21 cellular contexts compared by ENCODE assay signal in the genomic region with DNA sequence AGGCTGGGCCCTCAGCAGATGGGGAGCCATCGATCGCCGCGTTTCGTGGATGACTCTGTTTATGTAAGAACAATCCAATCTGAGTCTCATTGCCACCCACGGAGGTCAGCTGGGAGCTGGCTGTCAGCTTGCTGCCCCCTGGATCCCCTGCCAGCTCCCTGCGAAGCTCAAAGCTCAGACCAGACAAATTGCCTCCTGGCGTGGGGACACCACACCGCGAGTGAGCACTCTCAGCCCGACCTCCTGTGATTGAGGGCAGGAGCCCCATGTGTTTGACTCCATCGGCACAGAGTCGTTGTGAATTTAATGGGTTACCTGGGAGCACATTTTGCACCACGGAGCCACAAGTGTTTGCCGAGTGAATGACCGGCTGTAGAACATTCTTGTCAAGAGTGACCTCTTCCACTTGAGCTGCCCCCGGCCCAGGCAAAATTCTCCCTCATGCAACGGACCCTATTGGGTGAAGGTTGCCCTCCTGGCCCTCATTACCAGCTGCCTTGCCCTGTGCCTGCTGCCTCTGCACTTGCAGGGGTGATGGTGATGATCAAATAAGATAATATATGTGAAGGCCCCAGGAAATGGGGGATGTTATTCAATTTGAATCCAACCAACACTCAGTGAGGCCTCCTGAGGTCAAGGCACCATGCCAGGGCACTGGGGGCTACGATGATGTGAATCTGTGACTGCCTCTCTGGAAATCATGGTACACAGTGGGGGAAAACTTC. TPM values are rescaled to one million over a fixed set of nuclear protein-coding genes. Genes with fewer than 3 reads are reported as not detected.
A peak's percentile ranks its signal among the peaks of the same experiment; 100 is the strongest.
DNase-seq lines count a peak whose midpoint lies in the region; ATAC-seq and TF ChIP-seq lines count a peak whose summit lies in the region.
"Had no signal": no experiment of that assay in that cellular context is flagged by ENCODE, and none has a peak within 500 bp of the region (broad histone marks: within the 10 kb centered on the region; RNA-seq: fewer than 3 reads in every experiment).

No MANE protein-coding gene starts in this region.

- POLR2A ChIA-PET in WTC11 (lab: Charles Lee), result no interaction called here

- H3K36me3 ChIP-seq in mesenchymal stem cell (ENCODE audit: control insufficient read depth in 1 of 2, insufficient read depth in 2 of 2, low read depth in 1 of 2, low read length in 2 of 2) (peaks cover 3 to 13% of the 10 kb centered on the region in 2 experiments), aorta (ENCODE audit: control insufficient read depth in 1 of 2, insufficient read depth in 2 of 2, low read length in 1 of 2) (no peaks in the 10 kb centered on the region)

- intact Hi-C loops in activated naive CD4-positive, alpha-beta T cell treated with anti-CD3 and anti-CD28 coated beads for 36 hours (cut with micrococcal nuclease), result no loop called here
- intact Hi-C loops in aorta (cut with DNase I), result loop anchor here in 1 of 2 donors (5.0 kb wide), 1 partner anchor 179 kb away; no protein-coding TSS in a partner anchor

- no peak overlapping the region for H2BK12ac ChIP-seq in mesenchymal stem cell (ENCODE audit: low read length in 2 of 2)

- peaks cover 8 to 25% of the 10 kb centered on the region in 2 experiments for H3K27me3 ChIP-seq in mesenchymal stem cell (ENCODE audit: control insufficient read depth in 1 of 2, insufficient read depth in 1 of 2, low read length in 2 of 2)
- no peaks in the 10 kb centered on the region for H3K27me3 ChIP-seq in aorta (ENCODE audit: control insufficient read depth in 1 of 2, insufficient read depth in 2 of 2, low read length in 1 of 2)

- peaks cover 19% of the 10 kb centered on the region for H3K36me3 Mint-ChIP-seq in activated naive CD4-positive, alpha-beta T cell treated with anti-CD3 and anti-CD28 coated beads, Interleukin-2, amount 10 ng/mL, durations not matched to agents 7 days and 5 days
- peaks cover 14% of the 10 kb centered on the region for H3K36me3 Mint-ChIP-seq in activated naive CD4-positive, alpha-beta T cell treated with anti-CD3 and anti-CD28 coated beads for 36 hours (ENCODE audit: low read depth)
- peaks cover 21% of the 10 kb centered on the region for H3K36me3 Mint-ChIP-seq in WTC11
- H3K36me3 Mint-ChIP-seq: stimulated activated memory B cell treated with anti-CD40 and anti-IgM and Interleukin-4, amounts not matched to agents 10 μg/mL and 1 μg/mL and 100 μg/mL, for 72 hours had no signal

- H3K4me2 ChIP-seq in mesenchymal stem cell (ENCODE audit: low read length, poor library complexity, severe bottlenecking), result no peak overlapping the region

- H3K4me1 ChIP-seq in mesenchymal stem cell (ENCODE audit: control insufficient read depth, insufficient read depth, low read depth, low read length) (peaks cover 2% of the 10 kb centered on the region), aorta (ENCODE audit: control insufficient read depth in 1 of 2, insufficient read depth in 2 of 2, low read length in 2 of 2) (no peaks in the 10 kb centered on the region)

- H3K27me3 Mint-ChIP-seq in activated naive CD4-positive, alpha-beta T cell treated with anti-CD3 and anti-CD28 coated beads, Interleukin-2, amount 10 ng/mL, durations not matched to agents 7 days and 5 days, result peaks cover 49% of the 10 kb centered on the region
- peaks cover 18% of the 10 kb centered on the region for H3K27me3 Mint-ChIP-seq in activated naive CD4-positive, alpha-beta T cell treated with anti-CD3 and anti-CD28 coated beads for 36 hours (ENCODE audit: low read depth)
- H3K27me3 Mint-ChIP-seq in WTC11 (ENCODE audit: low read depth), result no peaks in the 10 kb centered on the region

- H3K9me3 ChIP-seq in mesenchymal stem cell (ENCODE audit: control insufficient read depth, low read length) (no peaks in the 10 kb centered on the region), aorta (ENCODE audit: control insufficient read depth, low read length) (no peaks in the 10 kb centered on the region)

- no peak overlapping the region for H3K4ac ChIP-seq in mesenchymal stem cell (ENCODE audit: low read depth in 1 of 2, low read length in 2 of 2)

- ATAC-seq in WTC11, result no peak
- ATAC-seq in aorta (ENCODE audit: low FRiP score), result no peak
- no peak for ATAC-seq in HG03159 (IDR thresholded peaks at IDR 0.05; ENCODE audit: unreplicated experiment)
- ATAC-seq: activated CD8-positive, alpha-beta memory T cell treated with anti-CD3 and anti-CD28 coated beads, Interleukin-2, amount 10 ng/mL, durations not matched to agents 7 days and 5 days; stimulated activated memory B cell treated with anti-CD40 and anti-IgM and Interleukin-4, amounts not matched to agents 10 μg/mL and 1 μg/mL and 100 μg/mL, for 72 hours; T-helper 17 cell had no signal

- H3K4me3 ChIP-seq in mesenchymal stem cell (ENCODE audit: insufficient read depth in 1 of 2, low read depth in 1 of 2, low read length in 2 of 2) (peak overlapping the region in 1 of 2 experiments; percentile 40), aorta (ENCODE audit: low read length in 2 of 2) (no peak overlapping the region)

- WGBS in mesenchymal stem cell, result 91% methylated on average over 19 of the region's 19 CpGs
- WGBS in aorta, 2 donors, result 85 to 87% methylated on average over 19 of the region's 19 CpGs

- H3K23ac ChIP-seq in mesenchymal stem cell (ENCODE audit: low read length in 2 of 2), result no peak overlapping the region

- no peak overlapping the region for H3K9ac ChIP-seq in mesenchymal stem cell (ENCODE audit: low read length)

- H2BK120ac ChIP-seq in mesenchymal stem cell (ENCODE audit: low read depth, low read length), result no peak overlapping the region

- no peaks in the 10 kb centered on the region for H3K9me3 Mint-ChIP-seq in activated naive CD4-positive, alpha-beta T cell treated with anti-CD3 and anti-CD28 coated beads, Interleukin-2, amount 10 ng/mL, durations not matched to agents 7 days and 5 days
- H3K9me3 Mint-ChIP-seq in activated naive CD4-positive, alpha-beta T cell treated with anti-CD3 and anti-CD28 coated beads for 36 hours, result no peaks in the 10 kb centered on the region
- H3K9me3 Mint-ChIP-seq in WTC11, result no peaks in the 10 kb centered on the region
- H3K9me3 Mint-ChIP-seq: activated CD4-positive, alpha-beta T cell treated with anti-CD3 and anti-CD28 coated beads, Interleukin-2, amount 10 ng/mL, durations not matched to agents 7 days and 5 days; activated naive CD8-positive, alpha-beta T cell treated with anti-CD3 and anti-CD28 coated beads for 36 hours; stimulated activated memory B cell treated with anti-CD40 and anti-IgM and Interleukin-4, amounts not matched to agents 10 μg/mL and 1 μg/mL and 100 μg/mL, for 72 hours had no signal

- H2BK5ac ChIP-seq in mesenchymal stem cell (ENCODE audit: low read depth, low read length, poor library complexity, severe bottlenecking), result no peak overlapping the region

- H3K18ac ChIP-seq in mesenchymal stem cell (ENCODE audit: low read depth in 1 of 2, low read length in 2 of 2), result no peak overlapping the region

- CTCF ChIA-PET in activated naive CD4-positive, alpha-beta T cell treated with anti-CD3 and anti-CD28 coated beads, Interleukin-2, amount 10 ng/mL, durations not matched to agents 7 days and 5 days (lab: Charles Lee), result interaction anchor here (4.0 kb wide), 1 partner anchor 97 kb away, joined by 56 read pairs; no protein-coding TSS in a partner anchor
- CTCF ChIA-PET in activated naive CD4-positive, alpha-beta T cell treated with anti-CD3 and anti-CD28 coated beads for 36 hours (lab: Charles Lee), result interaction anchor here (1.4 to 5.3 kb wide), 2 partner anchors 8 to 98 kb away, joined by 3 to 60 read pairs; no protein-coding TSS in a partner anchor
- CTCF ChIA-PET in WTC11 (lab: Charles Lee), result interaction anchor here (0.5 to 7.1 kb wide), 7 partner anchors 8 to 176 kb away, joined by 3 to 177 read pairs (median 4); partner anchors contain the start of gene C1QL1

- no peak overlapping the region for H4K8ac ChIP-seq in mesenchymal stem cell (ENCODE audit: low read length)

- no peak overlapping the region for H2AFZ ChIP-seq in mesenchymal stem cell (ENCODE audit: low read depth, low read length)

- no peak overlapping the region for H3K27ac Mint-ChIP-seq in activated naive CD4-positive, alpha-beta T cell treated with anti-CD3 and anti-CD28 coated beads, Interleukin-2, amount 10 ng/mL, durations not matched to agents 7 days and 5 days
- H3K27ac Mint-ChIP-seq in activated naive CD4-positive, alpha-beta T cell treated with anti-CD3 and anti-CD28 coated beads for 36 hours, result no peak overlapping the region
- peak overlapping the region; percentile 22; the same call in 1 of the 2 replicates for H3K27ac Mint-ChIP-seq in WTC11
- H3K27ac Mint-ChIP-seq: activated CD8-positive, alpha-beta memory T cell treated with anti-CD3 and anti-CD28 coated beads, Interleukin-2, amount 10 ng/mL, durations not matched to agents 7 days and 5 days; activated naive CD8-positive, alpha-beta T cell treated with anti-CD3 and anti-CD28 coated beads for 36 hours; stimulated activated memory B cell treated with anti-CD40 and anti-IgM and Interleukin-4, amounts not matched to agents 10 μg/mL and 1 μg/mL and 100 μg/mL, for 72 hours had no signal

- H3K79me1 ChIP-seq in mesenchymal stem cell (replicated peaks; ENCODE audit: low read length, poor library complexity, severe bottlenecking), result peaks cover 3% of the 10 kb centered on the region

- no peak overlapping the region for H4K91ac ChIP-seq in mesenchymal stem cell (ENCODE audit: low read length)

- H3K4me1 Mint-ChIP-seq in activated naive CD4-positive, alpha-beta T cell treated with anti-CD3 and anti-CD28 coated beads, Interleukin-2, amount 10 ng/mL, durations not matched to agents 7 days and 5 days, result no peaks in the 10 kb centered on the region
- H3K4me1 Mint-ChIP-seq in activated naive CD4-positive, alpha-beta T cell treated with anti-CD3 and anti-CD28 coated beads for 36 hours (ENCODE audit: low read depth), result no peaks in the 10 kb centered on the region
- H3K4me1 Mint-ChIP-seq in WTC11, result peaks cover 20% of the 10 kb centered on the region
- H3K4me1 Mint-ChIP-seq: activated CD4-positive, alpha-beta T cell treated with anti-CD3 and anti-CD28 coated beads, Interleukin-2, amount 10 ng/mL, durations not matched to agents 7 days and 5 days; CD14-positive monocyte; T-helper 17 cell had no signal

- no peak for TF ChIP-seq CTCF in WTC11 (IDR thresholded peaks at IDR 0.05)

- peak overlapping the region; percentile 8 for H2BK15ac ChIP-seq in mesenchymal stem cell (ENCODE audit: low read depth, poor library complexity, severe bottlenecking)

- no peak overlapping the region for H3K4me3 Mint-ChIP-seq in activated naive CD4-positive, alpha-beta T cell treated with anti-CD3 and anti-CD28 coated beads, Interleukin-2, amount 10 ng/mL, durations not matched to agents 7 days and 5 days
- no peak overlapping the region for H3K4me3 Mint-ChIP-seq in activated naive CD4-positive, alpha-beta T cell treated with anti-CD3 and anti-CD28 coated beads for 36 hours
- H3K4me3 Mint-ChIP-seq in WTC11, result no peak overlapping the region
- H3K4me3 Mint-ChIP-seq: activated CD4-positive, alpha-beta T cell treated with anti-CD3 and anti-CD28 coated beads, Interleukin-2, amount 10 ng/mL, durations not matched to agents 7 days and 5 days; activated CD8-positive, alpha-beta memory T cell treated with anti-CD3 and anti-CD28 coated beads, Interleukin-2, amount 10 ng/mL, durations not matched to agents 7 days and 5 days; CD14-positive monocyte; stimulated activated memory B cell treated with anti-CD40 and anti-IgM and Interleukin-4, amounts not matched to agents 10 μg/mL and 1 μg/mL and 100 μg/mL, for 72 hours; T-helper 17 cell had no signal

- no peak overlapping the region for H2AK5ac ChIP-seq in mesenchymal stem cell (ENCODE audit: low read length, severe bottlenecking)

- H3K27ac ChIP-seq in mesenchymal stem cell (ENCODE audit: low read length, poor library complexity, severe bottlenecking) (no peak overlapping the region), aorta (ENCODE audit: low read depth in 1 of 2, low read length in 2 of 2) (no peak overlapping the region)

- H3K14ac ChIP-seq in mesenchymal stem cell (ENCODE audit: low read length in 2 of 2), result no peak overlapping the region

- peak; percentile 11 for DNase-seq in activated naive CD4-positive, alpha-beta T cell treated with anti-CD3 and anti-CD28 coated beads, Interleukin-2, amount 10 ng/mL, durations not matched to agents 7 days and 5 days
- no peak for DNase-seq in activated naive CD4-positive, alpha-beta T cell treated with anti-CD3 and anti-CD28 coated beads for 36 hours
- DNase-seq in WTC11 (ENCODE audit: low spot score) (no peak), mesenchymal stem cell (no peak), aorta (peak; percentile 30 to 55), 8988T (no peak)
- DNase-seq: activated CD4-positive, alpha-beta T cell treated with anti-CD3 and anti-CD28 coated beads, Interleukin-2, amount 10 ng/mL, durations not matched to agents 7 days and 5 days; activated CD8-positive, alpha-beta memory T cell treated with anti-CD3 and anti-CD28 coated beads, Interleukin-2, amount 10 ng/mL, durations not matched to agents 7 days and 5 days; activated naive CD8-positive, alpha-beta T cell treated with anti-CD3 and anti-CD28 coated beads for 36 hours; effector CD8-positive, alpha-beta T cell; erythroblast; mesendoderm; NCI-H1436; NCI-H2107; NK-92 treated with Interleukin-12 subunit alpha and Interleukin-12 subunit beta, amount 100 ng/mL, for 24 hours; occipital lobe; stimulated activated CD4-positive, alpha-beta T cell treated with anti-CD3 and anti-CD28 coated beads, Interleukin-2, amount 100 ng/mL, for 48 hours; T-helper 17 cell had no signal

RNA-seq across cellular contexts. Expression of gene GFAP, which starts 7.6 kb away (rescaled TPM):
- total RNA-seq in activated naive CD4-positive, alpha-beta T cell treated with anti-CD3 and anti-CD28 coated beads for 36 hours, result not detected
- total RNA-seq in WTC11 (2021) (1.5 to 2.2 TPM (median 1.6 TPM) in 3 replicates), aorta (10 to 100 TPM in 1 of 2 donors, 1 to 10 TPM in 1; 2.3 to 17.6 TPM)
- 0.68 TPM for polyA plus RNA-seq in mesenchymal stem cell (2013, experiment 1 of 2)
- polyA plus RNA-seq in mesenchymal stem cell (2013, experiment 2 of 2), result 0.49 TPM
- polyA plus RNA-seq in aorta, result 1 to 10 TPM; 1.4 to 7.9 TPM
- total RNA-seq: activated CD4-positive, alpha-beta T cell treated with anti-CD3 and anti-CD28 coated beads, Interleukin-2, amount 10 ng/mL, durations not matched to agents 7 days and 5 days; activated CD8-positive, alpha-beta memory T cell treated with anti-CD3 and anti-CD28 coated beads, Interleukin-2, amount 10 ng/mL, durations not matched to agents 7 days and 5 days; activated naive CD8-positive, alpha-beta T cell treated with anti-CD3 and anti-CD28 coated beads for 36 hours had no signal

RNA-seq across cellular contexts. Expression of gene EFTUD2, which starts 23.7 kb away (rescaled TPM):
- total RNA-seq in activated naive CD4-positive, alpha-beta T cell treated with anti-CD3 and anti-CD28 coated beads for 36 hours, result 100 to 1,000 TPM; 170 to 176 TPM
- total RNA-seq in WTC11 (2021) (128 to 162 TPM (median 148 TPM) in 3 replicates), aorta (10 to 100 TPM; 64.4 to 78.6 TPM)
- 49.3 TPM for polyA plus RNA-seq in mesenchymal stem cell (2013, experiment 1 of 2)
- 53.4 TPM for polyA plus RNA-seq in mesenchymal stem cell (2013, experiment 2 of 2)
- polyA plus RNA-seq in aorta, result 10 to 100 TPM; 17.8 to 37.7 TPM

RNA-seq across cellular contexts. Expression of gene KIF18B, which starts 24.7 kb away (rescaled TPM):
- total RNA-seq in activated naive CD4-positive, alpha-beta T cell treated with anti-CD3 and anti-CD28 coated beads for 36 hours, result 10 to 100 TPM; 54.9 to 55.4 TPM
- total RNA-seq in WTC11 (2021), result 62.2 to 82.2 TPM (median 66.3 TPM) in 3 replicates
- 1.9 TPM for polyA plus RNA-seq in mesenchymal stem cell (2013, experiment 1 of 2)
- polyA plus RNA-seq in mesenchymal stem cell (2013, experiment 2 of 2), result 1.6 TPM
- 1 to 10 TPM in 1 of 2 donors, under 1 TPM in 1; 0.16 to 1.7 TPM for total RNA-seq in aorta
- under 1 TPM in 1 of 2 donors, not detected in 1; 0.05 TPM for polyA plus RNA-seq in aorta
- polyA plus RNA-seq: CD14-positive monocyte had no signal

RNA-seq across cellular contexts. Expression of gene C1QL1, which starts 45.2 kb away (rescaled TPM):
- total RNA-seq in activated naive CD4-positive, alpha-beta T cell treated with anti-CD3 and anti-CD28 coated beads for 36 hours, result under 1 TPM; 0.36 to 0.40 TPM
- total RNA-seq in WTC11 (2021) (13.4 to 16.8 TPM (median 15.6 TPM) in 3 replicates), aorta (1 to 10 TPM in 1 of 2 donors, not detected in 1; 1.3 TPM)
- 9.0 TPM for polyA plus RNA-seq in mesenchymal stem cell (2013, experiment 1 of 2)
- polyA plus RNA-seq in mesenchymal stem cell (2013, experiment 2 of 2), result 9.5 TPM
- not detected for polyA plus RNA-seq in aorta
- total RNA-seq: activated naive CD8-positive, alpha-beta T cell treated with anti-CD3 and anti-CD28 coated beads for 36 hours; T-helper 17 cell had no signal
- polyA plus RNA-seq: CD14-positive monocyte had no signal

Comparison
In these comparisons a context has a peak if more than half of its experiments do, and no peak if none do; other contexts are left out.
1. DNase-seq: peak in activated naive CD4-positive, alpha-beta T cell treated with anti-CD3 and anti-CD28 coated beads, Interleukin-2, amount 10 ng/mL, durations not matched to agents 7 days and 5 days (single experiment) and aorta (2 of 2); none in activated naive CD4-positive, alpha-beta T cell treated with anti-CD3 and anti-CD28 coated beads for 36 hours (single experiment), WTC11 (single experiment), mesenchymal stem cell (single experiment) and 8988T (single experiment).
2. RNA of gene KIF18B, which starts 24.7 kb away (total RNA-seq): 62.2 to 82.2 TPM in WTC11 and 54.9 to 55.4 TPM in activated naive CD4-positive, alpha-beta T cell treated with anti-CD3 and anti-CD28 coated beads for 36 hours; 0.16 to 1.7 TPM in aorta; every median in the first group is over 10 times any median in the second.